Comparison of ENCODE assay signal across 9 cellular contexts in genomic region chr2:27664622-27665363, GRCh38. TPM values are rescaled to one million over a fixed set of nuclear protein-coding genes. Genes with fewer than 3 reads are reported as not detected.
DNase-seq lines count a peak whose midpoint lies in the region; ATAC-seq and TF ChIP-seq lines count a peak whose summit lies in the region.
"Had no signal": no experiment of that assay in that cellular context is flagged by ENCODE, and none has a peak within 500 bp of the region (broad histone marks: within the 10 kb centered on the region; RNA-seq: fewer than 3 reads in every experiment).

No MANE protein-coding gene starts in this region.

- no peaks in the 10 kb centered on the region for H3K9me3 Mint-ChIP-seq in naive thymus-derived CD8-positive, alpha-beta T cell

- peaks cover 16 to 57% (median 49%) of the 10 kb centered on the region in 4 donors for H3K4me1 Mint-ChIP-seq in naive thymus-derived CD8-positive, alpha-beta T cell

- peak overlapping the region; percentile 5 to 90 for H3K9ac ChIP-seq in colonic mucosa (ENCODE audit: low read depth in 2 of 2, low read length in 2 of 2)

- DNase-seq in BJ (ENCODE audit: low read depth), result no peak
- DNase-seq in MG63, result no peak
- DNase-seq in colonic mucosa, result no peak
- DNase-seq in naive thymus-derived CD8-positive, alpha-beta T cell, result no peak
- no peak for DNase-seq in NOMO-1 (lab: John Stamatoyannopoulos, UW; ENCODE audit: unreplicated experiment in 2 of 2)
- no peak for DNase-seq in AG20443 (ENCODE audit: low spot score)
- no peak for DNase-seq in NCI-H82 (lab: John Stamatoyannopoulos, UW)
- DNase-seq: NK-92 treated with Interleukin-12 subunit alpha and Interleukin-12 subunit beta, amount 100 ng/mL, for 24 hours had no signal

- peaks cover 7% of the 10 kb centered on the region for H3K36me3 ChIP-seq in BJ (ENCODE audit: control insufficient read depth, insufficient read depth, low read length)
- H3K36me3 ChIP-seq in MG63, result peaks cover 43% of the 10 kb centered on the region
- H3K36me3 ChIP-seq in colonic mucosa, result peaks cover 10% of the 10 kb centered on the region

- H3K27me3 ChIP-seq in BJ (ENCODE audit: control insufficient read depth, insufficient read depth, low read length), result no peaks in the 10 kb centered on the region
- no peaks in the 10 kb centered on the region for H3K27me3 ChIP-seq in MG63
- no peaks in the 10 kb centered on the region for H3K27me3 ChIP-seq in colonic mucosa

- POLR2A ChIA-PET in BJ (lab: Charles Lee), result no interaction called here
- POLR2A ChIA-PET in naive thymus-derived CD8-positive, alpha-beta T cell (lab: Charles Lee), result interaction anchor here (1.2 to 1.6 kb wide), 3 partner anchors 19 to 1452 kb away, joined by 3 to 8 read pairs (median 5); no protein-coding TSS in a partner anchor

- H3K27ac Mint-ChIP-seq in naive thymus-derived CD8-positive, alpha-beta T cell, result peak overlapping the region in 9 of 10 donors; percentile 98 to 100 (median 100)

- H3K9me3 ChIP-seq in MG63 (no peaks in the 10 kb centered on the region; the same call in 1 of the 2 replicates), colonic mucosa (no peaks in the 10 kb centered on the region)

- peak overlapping the region; percentile 93 to 100 (median 99) for H3K4me3 Mint-ChIP-seq in naive thymus-derived CD8-positive, alpha-beta T cell

- H3K4me1 ChIP-seq in colonic mucosa, result peaks cover 10% of the 10 kb centered on the region

- intact Hi-C loops in colonic mucosa (cut with DNase I), result no loop called here

- no peak overlapping the region for H3K27ac ChIP-seq in colonic mucosa

- ATAC-seq in naive thymus-derived CD8-positive, alpha-beta T cell, result no peak
- no peak for ATAC-seq in HG02885 (IDR thresholded peaks at IDR 0.05; ENCODE audit: poor library complexity, unreplicated experiment)

- H3K4me3 ChIP-seq in BJ (ENCODE audit: low read depth, low read length) (peak overlapping the region; percentile 75), MG63 (peak overlapping the region; percentile 98), colonic mucosa (peak overlapping the region; percentile 97)

- H3K27me3 Mint-ChIP-seq in naive thymus-derived CD8-positive, alpha-beta T cell, result no peaks in the 10 kb centered on the region

- CTCF ChIA-PET in BJ (lab: Yijun Ruan, JAX), result interaction anchor here (1.7 kb wide), 1 partner anchor 19 kb away, joined by 13 read pairs; no protein-coding TSS in a partner anchor

- TF ChIP-seq CTCF in BJ (IDR thresholded peaks at IDR 0.05; ENCODE audit: insufficient read depth, low read depth, low read length), result no peak
- TF ChIP-seq CTCF in colonic mucosa (IDR thresholded peaks at IDR 0.05), result no peak

- H3K36me3 Mint-ChIP-seq in naive thymus-derived CD8-positive, alpha-beta T cell, result peaks cover 5 to 52% (median 16%) of the 10 kb centered on the region in 3 donors

RNA-seq across cellular contexts. Expression of gene SLC4A1AP, which starts 1.1 kb away (rescaled TPM):
- polyA plus RNA-seq in BJ (2011; rRNA removed), result 8.8 and 10.1 TPM in 2 replicates
- polyA minus RNA-seq in BJ (2011; rRNA and poly(A)+ RNA removed), result 5.1 and 8.0 TPM in 2 replicates
- total RNA-seq in MG63 (2014; rRNA removed; shearing (Covaris generic); ENCODE audit: low replicate concordance), result 27.1 and 37.8 TPM in 2 replicates
- total RNA-seq in colonic mucosa, result 10 to 100 TPM; 16.1 to 17.1 TPM
- total RNA-seq in naive thymus-derived CD8-positive, alpha-beta T cell, result 10 to 100 TPM; 27.4 to 28.5 TPM
- 10 to 100 TPM; 25.3 to 28.6 (median 27.6) TPM for polyA plus RNA-seq in naive thymus-derived CD8-positive, alpha-beta T cell

RNA-seq across cellular contexts. Expression of gene SUPT7L, which starts 1.4 kb away (rescaled TPM):
- 43.5 and 52.0 TPM in 2 replicates for polyA plus RNA-seq in BJ (2011; rRNA removed)
- 32.0 and 43.6 TPM in 2 replicates for polyA minus RNA-seq in BJ (2011; rRNA and poly(A)+ RNA removed)
- total RNA-seq in MG63 (2014; rRNA removed; shearing (Covaris generic); ENCODE audit: low replicate concordance), result 11.3 and 14.7 TPM in 2 replicates
- 10 to 100 TPM; 20.8 to 23.9 TPM for total RNA-seq in colonic mucosa
- total RNA-seq in naive thymus-derived CD8-positive, alpha-beta T cell, result 10 to 100 TPM; 49.7 to 52.0 TPM
- polyA plus RNA-seq in naive thymus-derived CD8-positive, alpha-beta T cell, result 10 to 100 TPM; 17.0 to 23.3 (median 19.9) TPM

RNA-seq across cellular contexts. Expression of gene GPN1, which starts 35.9 kb away (rescaled TPM):
- 40.8 and 61.0 TPM in 2 replicates for polyA plus RNA-seq in BJ (2011; rRNA removed)
- 20.0 and 33.6 TPM in 2 replicates for polyA minus RNA-seq in BJ (2011; rRNA and poly(A)+ RNA removed)
- 34.2 and 49.6 TPM in 2 replicates for total RNA-seq in MG63 (2014; rRNA removed; shearing (Covaris generic); ENCODE audit: low replicate concordance)
- 10 to 100 TPM; 23.4 to 27.6 TPM for total RNA-seq in colonic mucosa
- 10 to 100 TPM; 26.4 to 27.1 TPM for total RNA-seq in naive thymus-derived CD8-positive, alpha-beta T cell
- polyA plus RNA-seq in naive thymus-derived CD8-positive, alpha-beta T cell, result 10 to 100 TPM; 57.1 to 70.4 (median 61.3) TPM

RNA-seq across cellular contexts. Expression of gene CCDC121, which starts 36.0 kb away (rescaled TPM):
- 0.58 and 0.86 TPM in 2 replicates for polyA plus RNA-seq in BJ (2011; rRNA removed)
- polyA minus RNA-seq in BJ (2011; rRNA and poly(A)+ RNA removed), result 0.26 and 0.90 TPM in 2 replicates
- 1.2 and 3.3 TPM in 2 replicates for total RNA-seq in MG63 (2014; rRNA removed; shearing (Covaris generic); ENCODE audit: low replicate concordance)
- total RNA-seq in colonic mucosa, result 1 to 10 TPM; 2.8 to 2.9 TPM
- total RNA-seq in naive thymus-derived CD8-positive, alpha-beta T cell, result 1 to 10 TPM; 1.6 to 1.8 TPM
- polyA plus RNA-seq in naive thymus-derived CD8-positive, alpha-beta T cell, result 1 to 10 TPM in 1 of 3 donors, under 1 TPM in 2; 0.38 to 1.8 (median 0.99) TPM
